Comparison of ENCODE assay signal across 9 cellular contexts in the genomic region with DNA sequence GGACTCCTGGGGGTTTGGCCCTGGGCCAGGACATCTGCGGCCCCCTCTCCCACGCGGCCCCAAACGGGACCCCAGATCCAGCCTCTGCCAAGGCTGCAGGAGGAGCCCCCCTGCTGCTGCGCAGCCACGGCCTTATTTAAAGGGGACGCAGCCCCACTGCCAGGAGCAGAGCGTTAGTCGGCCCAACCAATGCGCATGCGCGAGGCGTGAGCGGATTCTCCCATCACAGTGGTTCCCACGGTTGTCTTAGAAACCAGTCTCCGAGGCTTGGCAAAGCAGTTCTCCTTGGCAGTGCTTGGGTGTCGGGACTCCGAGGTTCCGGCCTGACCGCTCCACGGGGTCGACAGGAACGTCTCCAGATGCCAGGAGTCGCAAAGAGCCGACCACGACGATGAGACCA.
DNase-seq lines count a peak whose midpoint lies in the region; ATAC-seq lines count a peak whose summit lies in the region.
"Had no signal": no experiment of that assay in that cellular context is flagged by ENCODE, and none has a peak within 500 bp of the region (broad histone marks: within the 10 kb centered on the region; RNA-seq: fewer than 3 reads in every experiment).

No MANE protein-coding gene starts in this region.

- H3K4me3 ChIP-seq in right cardiac atrium (ENCODE audit: low read length): peak overlapping the region; percentile 27

- H3K4me1 ChIP-seq in right cardiac atrium (ENCODE audit: control insufficient read depth, insufficient read depth, low read length): no peaks in the 10 kb centered on the region

- WGBS in right cardiac atrium: 47% methylated on average over 27 of the region's 27 CpGs

- no peaks in the 10 kb centered on the region for H3K9me3 ChIP-seq in right cardiac atrium (ENCODE audit: control insufficient read depth, low read length)

- DNase-seq in NCI-H1092 (lab: John Stamatoyannopoulos, UW) (peak; percentile 82), right cardiac atrium (peak; percentile 77 to 89 (median 87)), DMS153 (lab: John Stamatoyannopoulos, UW) (no peak), NCI-H2196 (lab: John Stamatoyannopoulos, UW; ENCODE audit: unreplicated experiment) (no peak), AML-193 (lab: John Stamatoyannopoulos, UW) (no peak), DMS53 (lab: John Stamatoyannopoulos, UW) (no peak)
- peak; percentile 43 for DNase-seq in activated T-cell treated with anti-CD3 and anti-CD28 coated beads, Interleukin-2, amount 50 U/mL, for 4 hours
- DNase-seq in stimulated activated CD8-positive, alpha-beta memory T cell treated with anti-CD3 and anti-CD28 coated beads, Interleukin-2, amount 100 ng/mL, for 48 hours (ENCODE audit: low read depth in 2 of 2): peak; percentile 16 to 20

- H3K36me3 Mint-ChIP-seq in activated T-cell treated with anti-CD3 and anti-CD28 coated beads, Interleukin-2, amount 50 U/mL, for 4 hours (ENCODE audit: insufficient read depth): no peaks in the 10 kb centered on the region

- no peaks in the 10 kb centered on the region for H3K27me3 ChIP-seq in right cardiac atrium (ENCODE audit: control insufficient read depth, insufficient read depth)

- H3K27ac ChIP-seq in right cardiac atrium (ENCODE audit: low read length): no peak overlapping the region
- H3K27ac ChIP-seq: epithelial cell of prostate had no signal

- no peaks in the 10 kb centered on the region for H3K27me3 Mint-ChIP-seq in activated T-cell treated with anti-CD3 and anti-CD28 coated beads, Interleukin-2, amount 50 U/mL, for 4 hours (ENCODE audit: low read depth)

- H3K4me3 Mint-ChIP-seq in activated T-cell treated with anti-CD3 and anti-CD28 coated beads, Interleukin-2, amount 50 U/mL, for 4 hours: peak overlapping the region; percentile 43

- peak; percentile 41 to 50 for ATAC-seq in activated T-cell treated with anti-CD3 and anti-CD28 coated beads, Interleukin-2, amount 50 U/mL, for 4 hours
- peak; percentile 81 to 85 for ATAC-seq in right cardiac atrium

- peaks cover 37% of the 10 kb centered on the region for H3K4me1 Mint-ChIP-seq in activated T-cell treated with anti-CD3 and anti-CD28 coated beads, Interleukin-2, amount 50 U/mL, for 4 hours (ENCODE audit: low read depth)

- intact Hi-C loops in right cardiac atrium (cut with DNase I): no loop called here

- H3K9me3 Mint-ChIP-seq in activated T-cell treated with anti-CD3 and anti-CD28 coated beads, Interleukin-2, amount 50 U/mL, for 4 hours: no peaks in the 10 kb centered on the region

Comparison
In these comparisons a context has a peak if more than half of its experiments do, and no peak if none do; other contexts are left out.
1. DNase-seq: peak in NCI-H1092 (single experiment), activated T-cell treated with anti-CD3 and anti-CD28 coated beads, Interleukin-2, amount 50 U/mL, for 4 hours (single experiment), right cardiac atrium (3 of 3) and stimulated activated CD8-positive, alpha-beta memory T cell treated with anti-CD3 and anti-CD28 coated beads, Interleukin-2, amount 100 ng/mL, for 48 hours (2 of 2); none in DMS153 (single experiment), NCI-H2196 (single experiment), AML-193 (0 of 2) and DMS53 (single experiment).